In the genomic region with DNA sequence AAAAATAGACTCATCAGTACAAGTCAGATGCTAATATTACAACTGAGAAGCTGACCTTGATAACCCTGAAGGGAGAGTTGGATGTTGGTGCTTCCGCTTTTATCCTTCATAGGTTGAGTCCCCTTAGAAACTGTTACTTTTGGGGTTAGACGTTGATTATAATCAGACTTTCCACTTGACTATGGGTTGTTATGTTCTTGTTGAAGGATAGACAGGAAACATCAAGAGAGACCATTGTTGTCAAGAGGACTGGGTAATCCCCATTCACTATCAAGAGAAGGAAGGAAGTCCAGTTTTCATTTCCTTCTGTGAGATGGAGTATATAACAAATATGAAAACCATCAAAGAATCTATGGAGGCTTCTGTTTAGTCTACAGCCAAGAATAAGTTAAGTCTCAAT, we compare ENCODE assay signal across 17 cellular contexts.
DNase-seq lines count a peak whose midpoint lies in the region; ATAC-seq and TF ChIP-seq lines count a peak whose summit lies in the region.
"Had no signal": no experiment of that assay in that cellular context is flagged by ENCODE, and none has a peak within 500 bp of the region (broad histone marks: within the 10 kb centered on the region; RNA-seq: fewer than 3 reads in every experiment).

No MANE protein-coding gene starts in this region.

- H3K27ac ChIP-seq in DND-41 (ENCODE audit: low read length) (peak overlapping the region; percentile 70), stomach (no peak overlapping the region)
- H3K27ac ChIP-seq: esophagus squamous epithelium, gastrocnemius medialis, prostate gland, thoracic aorta had no signal

- no peak for TF ChIP-seq POLR2A in stomach (IDR thresholded peaks at IDR 0.05)

- H3K4me1 Mint-ChIP-seq in T-helper 17 cell, result peaks cover 6% of the 10 kb centered on the region
- peaks cover 7 to 14% of the 10 kb centered on the region in 2 donors for H3K4me1 Mint-ChIP-seq in stimulated activated naive B cell treated with anti-CD40 and anti-IgM and Interleukin-4, amounts not matched to agents 10 μg/mL and 1 μg/mL and 100 μg/mL, for 72 hours
- H3K4me1 Mint-ChIP-seq: brain had no signal

- H3K9me3 Mint-ChIP-seq in stimulated activated naive B cell treated with anti-CD40 and anti-IgM and Interleukin-4, amounts not matched to agents 10 μg/mL and 1 μg/mL and 100 μg/mL, for 72 hours, result peaks cover 0 to 7% of the 10 kb centered on the region in 2 donors
- H3K9me3 Mint-ChIP-seq: brain; effector memory CD8-positive, alpha-beta T cell had no signal

- 0 out of 2 replicates have a peak overlapping the region, but pooled peaks have one; percentile 12 for H3K4me2 ChIP-seq in DND-41 (ENCODE audit: insufficient read depth, low read length)

- intact Hi-C loops in stomach (cut with DNase I; ENCODE audit: low total_unique reads), result no loop called here

- H3K79me2 ChIP-seq in DND-41 (ENCODE audit: insufficient read depth, low read length), result no peaks in the 10 kb centered on the region

- no peak for TF ChIP-seq EP300 in stomach (IDR thresholded peaks at IDR 0.05)

- no peaks in the 10 kb centered on the region for H3K36me3 Mint-ChIP-seq in T-helper 17 cell (ENCODE audit: low read depth)
- no peaks in the 10 kb centered on the region for H3K36me3 Mint-ChIP-seq in stimulated activated naive B cell treated with anti-CD40 and anti-IgM and Interleukin-4, amounts not matched to agents 10 μg/mL and 1 μg/mL and 100 μg/mL, for 72 hours
- H3K36me3 Mint-ChIP-seq: brain had no signal

- TF ChIP-seq CTCF in DND-41 (IDR thresholded peaks at IDR 0.05; ENCODE audit: borderline replicate concordance, extremely low read depth, low read length, poor library complexity, severe bottlenecking), result no peak
- TF ChIP-seq CTCF in stomach (IDR thresholded peaks at IDR 0.05), result no peak

- H4K20me1 ChIP-seq in DND-41 (ENCODE audit: insufficient read depth, low read length), result no peaks in the 10 kb centered on the region

- peak; percentile 35; the same call in 1 of the 3 replicates for ATAC-seq in DND-41 (ENCODE audit: insufficient read depth, low read depth)
- ATAC-seq in T-helper 17 cell, result peak; percentile 72
- peak; percentile 42 to 60 for ATAC-seq in stimulated activated naive B cell treated with anti-CD40 and anti-IgM and Interleukin-4, amounts not matched to agents 10 μg/mL and 1 μg/mL and 100 μg/mL, for 72 hours (replicated peaks)
- no peak for ATAC-seq in GM21576 (IDR thresholded peaks at IDR 0.05; ENCODE audit: unreplicated experiment)
- ATAC-seq: effector memory CD8-positive, alpha-beta T cell; gastrocnemius medialis; left ventricle myocardium superior had no signal

- no peaks in the 10 kb centered on the region for H3K9me3 ChIP-seq in DND-41 (ENCODE audit: insufficient read depth, low read length, severe bottlenecking)
- H3K9me3 ChIP-seq in T-helper 17 cell (ENCODE audit: control insufficient read depth, low read length, poor library complexity, severe bottlenecking), result no peaks in the 10 kb centered on the region
- no peaks in the 10 kb centered on the region for H3K9me3 ChIP-seq in stomach
- H3K9me3 ChIP-seq: esophagus squamous epithelium, gastrocnemius medialis, prostate gland, thoracic aorta had no signal

- 53 to 79% (median 68%) methylated on average over 2 of the region's 2 CpGs for WGBS in stomach, 5 donors

- no peak overlapping the region for H3K4me3 Mint-ChIP-seq in T-helper 17 cell
- H3K4me3 Mint-ChIP-seq in stimulated activated naive B cell treated with anti-CD40 and anti-IgM and Interleukin-4, amounts not matched to agents 10 μg/mL and 1 μg/mL and 100 μg/mL, for 72 hours, result no peak overlapping the region
- H3K4me3 Mint-ChIP-seq: brain; effector memory CD8-positive, alpha-beta T cell had no signal

- H3K27me3 ChIP-seq in DND-41 (ENCODE audit: insufficient read depth, low read length, poor library complexity), result no peaks in the 10 kb centered on the region
- H3K27me3 ChIP-seq in stomach, result no peaks in the 10 kb centered on the region
- H3K27me3 ChIP-seq: esophagus squamous epithelium, gastrocnemius medialis had no signal

- no peak overlapping the region for H2AFZ ChIP-seq in DND-41 (ENCODE audit: low read depth, low read length)

- H3K4me1 ChIP-seq in DND-41 (ENCODE audit: insufficient read depth, low read length), result peaks cover 55% of the 10 kb centered on the region
- no peaks in the 10 kb centered on the region for H3K4me1 ChIP-seq in stomach
- H3K4me1 ChIP-seq: esophagus squamous epithelium, gastrocnemius medialis, prostate gland had no signal

- H3K4me3 ChIP-seq in DND-41 (ENCODE audit: low read depth in 1 of 2, low read length in 2 of 2) (no peak overlapping the region), stomach (no peak overlapping the region)
- H3K4me3 ChIP-seq: esophagus squamous epithelium, gastrocnemius medialis, prostate gland, thoracic aorta had no signal

- DNase-seq in DND-41 (no peak), T-helper 17 cell (no peak), NCI-H1930 (lab: John Stamatoyannopoulos, UW) (no peak), stomach (no peak)
- DNase-seq in central memory CD4-positive, alpha-beta T cell, result peak; percentile 7
- DNase-seq in stimulated activated naive B cell treated with anti-CD40 and anti-IgM and Interleukin-4, amounts not matched to agents 10 μg/mL and 1 μg/mL and 100 μg/mL, for 72 hours, result no peak
- DNase-seq: effector memory CD8-positive, alpha-beta T cell; esophagus squamous epithelium; gastrocnemius medialis; hypothalamus; left ventricle myocardium superior; NCI-H2107; NCI-H526 treated with DMSO at 0.1 percent for 48 hours had no signal

- H3K36me3 ChIP-seq in DND-41 (ENCODE audit: insufficient read depth, low read length) (no peaks in the 10 kb centered on the region), stomach (no peaks in the 10 kb centered on the region)
- H3K36me3 ChIP-seq: esophagus squamous epithelium, gastrocnemius medialis, prostate gland, thoracic aorta had no signal

- peak overlapping the region; percentile 34 for H3K27ac Mint-ChIP-seq in T-helper 17 cell
- H3K27ac Mint-ChIP-seq in stimulated activated naive B cell treated with anti-CD40 and anti-IgM and Interleukin-4, amounts not matched to agents 10 μg/mL and 1 μg/mL and 100 μg/mL, for 72 hours, result no peak overlapping the region
- H3K27ac Mint-ChIP-seq: brain; effector memory CD8-positive, alpha-beta T cell had no signal

- no peaks in the 10 kb centered on the region for H3K27me3 Mint-ChIP-seq in T-helper 17 cell
- H3K27me3 Mint-ChIP-seq in stimulated activated naive B cell treated with anti-CD40 and anti-IgM and Interleukin-4, amounts not matched to agents 10 μg/mL and 1 μg/mL and 100 μg/mL, for 72 hours, result no peaks in the 10 kb centered on the region
- H3K27me3 Mint-ChIP-seq: effector memory CD8-positive, alpha-beta T cell had no signal

- no peak overlapping the region for H3K9ac ChIP-seq in DND-41 (ENCODE audit: low read depth, low read length)
